Comparison of ENCODE assay signal across 17 cellular contexts in genomic region chr16:56807011-56807675, GRCh38. TPM values are rescaled to one million over a fixed set of nuclear protein-coding genes. Genes with fewer than 3 reads are reported as not detected.
DNase-seq lines count a peak whose midpoint lies in the region; ATAC-seq, FAIRE-seq and TF ChIP-seq lines count a peak whose summit lies in the region.
"Had no signal": no experiment of that assay in that cellular context is flagged by ENCODE, and none has a peak within 500 bp of the region (broad histone marks: within the 10 kb centered on the region; RNA-seq: fewer than 3 reads in every experiment).

No MANE protein-coding gene starts in this region.

- in situ Hi-C loops in K562 (cut with MboI) = no loop called here

- no peak for TF ChIP-seq CTCF in BJ (IDR thresholded peaks at IDR 0.05; ENCODE audit: insufficient read depth, low read depth, low read length)
- TF ChIP-seq CTCF in LNCaP clone FGC (IDR thresholded peaks at IDR 0.05; ENCODE audit: control insufficient read depth, extremely low read depth, insufficient read depth) = no peak
- TF ChIP-seq CTCF in K562 (IDR thresholded peaks at IDR 0.05 in 2 of 3, conservative IDR thresholded peaks at IDR 0.05 in 1 of 3; ENCODE audit: insufficient read depth in 2 of 3, low read depth in 1 of 3, low read length in 3 of 3) = no peak

- H2AFZ ChIP-seq in K562 (ENCODE audit: low read depth, low read length) = no peak overlapping the region

- intact Hi-C loops in K562 (cut with micrococcal nuclease) = no loop called here

- CTCF ChIA-PET in BJ (lab: Yijun Ruan, JAX) (interaction anchor here (1.5 to 3.3 kb wide), 2 partner anchors 27 to 45 kb away, joined by 3 to 10 read pairs; no protein-coding TSS in a partner anchor), K562 (lab: Yijun Ruan, JAX; ENCODE audit: low intra/inter-chr PET ratio) (no interaction called here)

- no peak for ATAC-seq in K562

- H3K9ac ChIP-seq in K562 (ENCODE audit: insufficient read depth in 1 of 2, low read depth in 2 of 2, low read length in 2 of 2) = no peak overlapping the region

- DNase-seq in BJ (ENCODE audit: low read depth) (peak; percentile 26), LNCaP clone FGC (ENCODE audit: low read depth) (peak; percentile 95), K562 (ENCODE audit: extremely low read depth in 1 of 4, low spot score in 3 of 4) (no peak), GOT3 (lab: John Stamatoyannopoulos, UW) (no peak), nucleus accumbens (lab: John Stamatoyannopoulos, UW) (no peak)
- no peak for DNase-seq in activated CD4-positive, alpha-beta T cell treated with anti-CD3 and anti-CD28 coated beads for 4 hours
- no peak for DNase-seq in activated CD4-positive, CD25-positive, alpha-beta regulatory T cell (lab: John Stamatoyannopoulos, UW)
- DNase-seq: activated CD4-positive, alpha-beta memory T cell treated with anti-CD3 and anti-CD28 coated beads for 36 hours; activated effector memory CD4-positive, alpha-beta T cell treated with Interleukin-2 at 50 U/mL for 16 hours; erythroblast; GF-D8; NCI-H1092; NCI-H2227 treated with DMSO at 0.1 percent for 48 hours; stimulated activated CD4-positive, alpha-beta T cell treated with anti-CD3 and anti-CD28 coated beads, Interleukin-2, amount 100 ng/mL, for 24 hours; uterus had no signal

- H3K27ac ChIP-seq in K562 (ENCODE audit: extremely low read depth, low read depth, low read length) = no peak overlapping the region
- H3K27ac ChIP-seq in mesodermal cell (ENCODE audit: low read depth, low read length, severe bottlenecking) = peak overlapping the region; percentile 95
- H3K27ac ChIP-seq: uterus had no signal

- no peak for TF ChIP-seq POLR2A in K562 (conservative IDR thresholded peaks at IDR 0.05)

- TF ChIP-seq EP300 in K562 (IDR thresholded peaks at IDR 0.05; ENCODE audit: low read length) = no peak

- no peak for TF ChIP-seq RAD21 in K562 (CRISPR knock-in tag; conservative IDR thresholded peaks at IDR 0.05 in 1 of 2, IDR thresholded peaks at IDR 0.05 in 1 of 2)

- no peak for FAIRE-seq in K562 (lab: Jason Lieb, UNC)

- H3K79me2 ChIP-seq in K562 (ENCODE audit: control insufficient read depth, insufficient read depth, low read length) = no peaks in the 10 kb centered on the region

- H3K9me1 ChIP-seq in K562 (ENCODE audit: control insufficient read depth, insufficient read depth, low read length) = no peaks in the 10 kb centered on the region

- BruUV-seq in K562 (replicated peaks; lab: Mats Ljungman, UMichigan) = no TSS peak

- POLR2A ChIA-PET in BJ (lab: Charles Lee) (interaction anchor here (0.6 kb wide), 1 partner anchor 78 kb away, joined by 3 read pairs; no protein-coding TSS in a partner anchor), K562 (lab: Yijun Ruan, JAX) (interaction anchor here (0.7 to 1.1 kb wide), 2 partner anchors 9 to 18 kb away, joined by 3 read pairs; no protein-coding TSS in a partner anchor)

- H3K4me1 ChIP-seq in K562 (replicated peaks in 1 of 2; ENCODE audit: control insufficient read depth in 2 of 2, insufficient read depth in 2 of 2, low read length in 2 of 2) = no peaks in the 10 kb centered on the region
- H3K4me1 ChIP-seq in mesodermal cell (ENCODE audit: control insufficient read depth, insufficient read depth, low read length, poor library complexity, severe bottlenecking) = peaks cover 19% of the 10 kb centered on the region
- H3K4me1 ChIP-seq: uterus had no signal

- 0 out of 2 replicates have a peak, but pooled peaks cover 5% of the 10 kb centered on the region for H4K20me1 ChIP-seq in K562 (replicated peaks; ENCODE audit: control insufficient read depth, insufficient read depth, low read length)

- 0 out of 2 replicates have a peak, but pooled peaks cover 2% of the 10 kb centered on the region for H3K36me3 ChIP-seq in BJ (ENCODE audit: control insufficient read depth, insufficient read depth, low read length)
- H3K36me3 ChIP-seq in K562 (ENCODE audit: control insufficient read depth, insufficient read depth, low read length) = peaks cover 57% of the 10 kb centered on the region
- H3K36me3 ChIP-seq in mesodermal cell (ENCODE audit: control insufficient read depth, insufficient read depth, low read length) = peaks cover 37% of the 10 kb centered on the region
- H3K36me3 ChIP-seq: uterus had no signal

- no peaks in the 10 kb centered on the region for H3K27me3 ChIP-seq in BJ (ENCODE audit: control insufficient read depth, insufficient read depth, low read length)
- no peaks in the 10 kb centered on the region for H3K27me3 ChIP-seq in K562 (ENCODE audit: control insufficient read depth in 2 of 2, insufficient read depth in 2 of 2, low read length in 2 of 2)
- H3K27me3 ChIP-seq: uterus had no signal

- 72% methylated on average over 3 of the region's 3 CpGs for WGBS in K562 (ENCODE audit: insufficient coverage, low coverage, missing lambda C conversion rate)
- 58 to 73% methylated on average over 3 of the region's 3 CpGs for WGBS in mesodermal cell (ENCODE audit: insufficient coverage in 2 of 2), 2 experiments

- no peak overlapping the region for H3K4me2 ChIP-seq in K562 (ENCODE audit: insufficient read depth, low read length)

- H3K4me3 ChIP-seq in BJ (ENCODE audit: low read depth, low read length) (no peak overlapping the region), LNCaP clone FGC (ENCODE audit: low read depth, low read length) (no peak overlapping the region), K562 (no peak overlapping the region), mesodermal cell (ENCODE audit: extremely low read depth, insufficient read depth, low read length, poor library complexity, severe bottlenecking) (no peak overlapping the region)
- H3K4me3 ChIP-seq: uterus had no signal

- H3K9me3 ChIP-seq in K562 (replicated peaks; ENCODE audit: control insufficient read depth, insufficient read depth, low read depth, low read length) = no peaks in the 10 kb centered on the region
- H3K9me3 ChIP-seq in mesodermal cell (ENCODE audit: control insufficient read depth, low read length) = no peaks in the 10 kb centered on the region
- H3K9me3 ChIP-seq: uterus had no signal

TF ChIP-seq in K562, 482 proteins besides CTCF, POLR2A, EP300 and RAD21:
- TF ChIP-seq FOSL1 (tag; conservative IDR thresholded peaks at IDR 0.05) = peak; percentile 33; the same call in 1 of the 2 replicates
- no peak for TF ChIP-seq IRF9 (tag; IDR thresholded peaks at IDR 0.05)
- TF ChIP-seq HNRNPUL1 (IDR thresholded peaks at IDR 0.05; ENCODE audit: low read length) = no peak
- no peak for TF ChIP-seq FOXA1 (IDR thresholded peaks at IDR 0.05; ENCODE audit: borderline replicate concordance)
- no peak for TF ChIP-seq CSDE1 (IDR thresholded peaks at IDR 0.05)
- TF ChIP-seq HNRNPL (IDR thresholded peaks at IDR 0.05; ENCODE audit: low read depth, low read length) = no peak

RNA-seq across cellular contexts. Expression of gene SLC12A3, which starts 57.9 kb away (rescaled TPM):
- polyA plus RNA-seq in BJ (2011; rRNA removed) (not detected in 2 replicates), K562 (2011; rRNA removed) (not detected in 2 replicates), K562 (2014; fragmentation: Illumina TruSeq; extraction: Trizol) (not detected in 2 replicates), K562 (2014; fragmentation: Nextera tagmentation; extraction: Ambion mirVana) (not detected), K562 (2014; rRNA removed) (not detected in 2 replicates)
- polyA minus RNA-seq in BJ (2011; rRNA and poly(A)+ RNA removed) = not detected in 2 replicates
- total RNA-seq in K562 (2011; cell fraction: chromatin; rRNA removed; ENCODE audit: low replicate concordance) = not detected in 2 replicates
- not detected in 2 replicates for total RNA-seq in K562 (2011; cell fraction: nucleolus; rRNA removed)
- total RNA-seq in K562 (2011; cell fraction: nucleoplasm; rRNA removed) = not detected in 2 replicates
- total RNA-seq in K562 (2014; rRNA removed) (not detected in 2 replicates), K562 (2014; rRNA removed; fragmentation: Illumina TruSeq; extraction: Trizol) (not detected in 2 replicates), K562 (2015; rRNA removed; fragmentation: Illumina TruSeq; extraction: Trizol) (not detected in 2 replicates), K562 (2021) (not detected in 2 replicates)
- not detected in 2 replicates for polyA plus RNA-seq in K562 (2011; cell fraction: cytosol; rRNA removed)
- 0.04 TPM in 1 of 2 replicates, not detected in the other for polyA plus RNA-seq in K562 (2011; cell fraction: nucleus; rRNA removed)
- 0.01 TPM in 1 of 2 replicates, not detected in the other for polyA plus RNA-seq in K562 (2012)
- not detected in 2 replicates for polyA minus RNA-seq in K562 (2011; rRNA and poly(A)+ RNA removed)
- 0.95 and 1.3 TPM in 2 replicates for polyA minus RNA-seq in K562 (2011; cell fraction: cytosol; rRNA and poly(A)+ RNA removed)
- 0.13 TPM in 1 of 2 replicates, not detected in the other for polyA minus RNA-seq in K562 (2011; cell fraction: nucleus; rRNA and poly(A)+ RNA removed)
- not detected for polyA plus RNA-seq in mesodermal cell (2013, experiment 1 of 2)
- polyA plus RNA-seq in mesodermal cell (2013, experiment 2 of 2) = not detected
- total RNA-seq: activated CD4-positive, alpha-beta memory T cell treated with anti-CD3 and anti-CD28 coated beads for 36 hours; mesenteric fat pad had no signal

Comparison
In these comparisons a context has a peak if more than half of its experiments do, and no peak if none do; other contexts are left out.
1. DNase-seq: peak in BJ (single experiment) and LNCaP clone FGC (single experiment); none in K562 (0 of 4), activated CD4-positive, alpha-beta T cell treated with anti-CD3 and anti-CD28 coated beads for 4 hours (0 of 2), GOT3 (single experiment), activated CD4-positive, CD25-positive, alpha-beta regulatory T cell (0 of 4) and nucleus accumbens (0 of 56).